In the genomic region with DNA sequence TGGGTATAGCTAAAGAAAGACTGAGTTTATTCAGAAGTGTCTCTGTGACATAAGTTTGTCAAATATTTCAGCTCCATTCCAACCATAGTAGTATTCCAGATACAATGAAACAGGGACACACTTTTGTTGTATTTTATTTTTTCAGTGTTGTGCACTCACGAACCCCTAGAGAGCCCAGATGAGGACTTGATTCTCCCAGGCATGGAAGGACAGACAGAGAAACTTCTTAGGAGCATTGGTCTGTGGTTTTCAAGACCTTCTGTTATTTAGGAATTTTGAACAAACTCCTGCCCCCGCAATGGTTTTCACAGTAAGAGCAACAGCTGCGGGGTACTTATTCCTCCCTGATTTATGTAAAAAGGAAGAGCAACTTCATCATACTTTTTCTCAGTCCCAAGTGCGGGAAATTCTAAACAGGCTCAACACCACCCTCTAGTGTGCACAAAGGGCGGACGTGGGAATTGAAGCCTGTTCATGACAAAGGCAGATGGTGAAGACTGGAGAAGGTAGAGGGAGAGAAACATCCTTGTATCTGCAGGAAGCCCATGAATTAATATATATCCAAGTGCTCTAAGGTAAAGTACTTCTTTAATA, we compare ENCODE assay signal across 8 cellular contexts.
DNase-seq lines count a peak whose midpoint lies in the region; ATAC-seq, FAIRE-seq and TF ChIP-seq lines count a peak whose summit lies in the region.

No MANE protein-coding gene starts in this region.

- H3K9me1 ChIP-seq in keratinocyte (ENCODE audit: control insufficient read depth, extremely low read depth, insufficient read depth, low read length): no peaks in the 10 kb centered on the region

- no peak for TF ChIP-seq POLR2A in breast epithelium (IDR thresholded peaks at IDR 0.05)

- TF ChIP-seq CTCF in breast epithelium (IDR thresholded peaks at IDR 0.05) (peak in 2 of 3 donors; percentile 58 to 63), keratinocyte (optimal IDR thresholded peaks at IDR 0.05 in 1 of 3, IDR thresholded peaks at IDR 0.05 in 1 of 3, conservative IDR thresholded peaks at IDR 0.05 in 1 of 3; ENCODE audit: extremely low read depth in 1 of 3, insufficient read depth in 2 of 3, low read length in 3 of 3) (peak; percentile 62 to 65 (median 65))

- H3K4me1 ChIP-seq in Karpas-422 (ENCODE audit: low read length): no peaks in the 10 kb centered on the region
- no peaks in the 10 kb centered on the region for H3K4me1 ChIP-seq in breast epithelium
- no peaks in the 10 kb centered on the region for H3K4me1 ChIP-seq in keratinocyte (ENCODE audit: control insufficient read depth, extremely low read depth, insufficient read depth, low read length)

- H3K4me3 ChIP-seq in Karpas-422 (ENCODE audit: low read length): no peak overlapping the region
- H3K4me3 ChIP-seq in breast epithelium: no peak overlapping the region
- H3K4me3 ChIP-seq in keratinocyte (ENCODE audit: control insufficient read depth in 2 of 3, extremely low read depth in 1 of 3, insufficient read depth in 2 of 3, low read depth in 1 of 3, low read length in 3 of 3): no peak overlapping the region

- no peak overlapping the region for H3K9ac ChIP-seq in Karpas-422 (ENCODE audit: low read length)
- no peak overlapping the region for H3K9ac ChIP-seq in keratinocyte (ENCODE audit: control insufficient read depth, extremely low read depth, insufficient read depth, low read length)

- no peaks in the 10 kb centered on the region for H3K9me3 ChIP-seq in Karpas-422 (ENCODE audit: low read length)
- no peaks in the 10 kb centered on the region for H3K9me3 ChIP-seq in breast epithelium
- no peaks in the 10 kb centered on the region for H3K9me3 ChIP-seq in keratinocyte (ENCODE audit: control insufficient read depth, low read depth, low read length)

- no peak overlapping the region for H3K4me2 ChIP-seq in Karpas-422 (ENCODE audit: low read depth, low read length, poor library complexity, severe bottlenecking)
- H3K4me2 ChIP-seq in keratinocyte (ENCODE audit: control insufficient read depth, extremely low read depth, insufficient read depth, low read depth, low read length): no peak overlapping the region

- H3K79me2 ChIP-seq in Karpas-422 (ENCODE audit: low read length) (no peaks in the 10 kb centered on the region), keratinocyte (ENCODE audit: control insufficient read depth, insufficient read depth, low read length) (no peaks in the 10 kb centered on the region)

- FAIRE-seq in keratinocyte (lab: Jason Lieb, UNC): no peak

- H3K27me3 ChIP-seq in Karpas-422 (ENCODE audit: low read length): no peaks in the 10 kb centered on the region
- H3K27me3 ChIP-seq in breast epithelium: no peaks in the 10 kb centered on the region
- no peaks in the 10 kb centered on the region for H3K27me3 ChIP-seq in keratinocyte (ENCODE audit: control insufficient read depth, extremely low read depth, insufficient read depth, low read length)

- no peak overlapping the region for H3K27ac ChIP-seq in Karpas-422 (ENCODE audit: low read length)
- H3K27ac ChIP-seq in breast epithelium: no peak overlapping the region
- no peak overlapping the region for H3K27ac ChIP-seq in keratinocyte (ENCODE audit: control insufficient read depth, insufficient read depth, low read length)

- no peaks in the 10 kb centered on the region for H3K36me3 ChIP-seq in Karpas-422 (ENCODE audit: insufficient read depth, low read length)
- no peaks in the 10 kb centered on the region for H3K36me3 ChIP-seq in breast epithelium
- no peaks in the 10 kb centered on the region for H3K36me3 ChIP-seq in keratinocyte (ENCODE audit: control insufficient read depth in 2 of 2, extremely low read depth in 1 of 2, insufficient read depth in 2 of 2, low read length in 2 of 2)

- no peaks in the 10 kb centered on the region for H3K9me2 ChIP-seq in Karpas-422 (replicated peaks; ENCODE audit: insufficient read depth, low read length)

- dilution Hi-C loops in keratinocyte (cut with MboI; ENCODE audit: extremely low pct_ligation_motif_present, low sequenced_read_pairs): no loop called here

- H2AFZ ChIP-seq in Karpas-422 (ENCODE audit: low read length): no peak overlapping the region
- H2AFZ ChIP-seq in keratinocyte (ENCODE audit: control insufficient read depth, low read length): no peak overlapping the region

- ATAC-seq in GM18907 (IDR thresholded peaks at IDR 0.05; ENCODE audit: unreplicated experiment) (peak; percentile 67), GM19324 (IDR thresholded peaks at IDR 0.05; ENCODE audit: low FRiP score, unreplicated experiment) (no peak)

- intact Hi-C loops in breast epithelium (cut with DNase I; ENCODE audit: low total_unique reads): no loop called here

- H4K20me1 ChIP-seq in Karpas-422 (ENCODE audit: insufficient read depth, low read depth, low read length) (no peaks in the 10 kb centered on the region), keratinocyte (ENCODE audit: control insufficient read depth, extremely low read depth, insufficient read depth, low read length) (no peaks in the 10 kb centered on the region)

- DNase-seq in COLO668 (lab: John Stamatoyannopoulos, UW; ENCODE audit: unreplicated experiment) (peak; percentile 51), Karpas-422 (peak; percentile 85), RKO (ENCODE audit: low spot score) (peak; percentile 55), breast epithelium (ENCODE audit: low spot score in 2 of 2) (peak in 1 of 2 donors; percentile 41), keratinocyte (ENCODE audit: low read depth, low spot score) (no peak)
- peak; percentile 2 for DNase-seq in stimulated activated CD8-positive, alpha-beta memory T cell treated with anti-CD3 and anti-CD28 coated beads, Interleukin-12 subunit alpha, Interleukin-12 subunit beta, amount 100 ng/mL, for 1 hour (ENCODE audit: low read depth)
